Comparison of ENCODE assay signal across 1 cellular context in the genomic region with DNA sequence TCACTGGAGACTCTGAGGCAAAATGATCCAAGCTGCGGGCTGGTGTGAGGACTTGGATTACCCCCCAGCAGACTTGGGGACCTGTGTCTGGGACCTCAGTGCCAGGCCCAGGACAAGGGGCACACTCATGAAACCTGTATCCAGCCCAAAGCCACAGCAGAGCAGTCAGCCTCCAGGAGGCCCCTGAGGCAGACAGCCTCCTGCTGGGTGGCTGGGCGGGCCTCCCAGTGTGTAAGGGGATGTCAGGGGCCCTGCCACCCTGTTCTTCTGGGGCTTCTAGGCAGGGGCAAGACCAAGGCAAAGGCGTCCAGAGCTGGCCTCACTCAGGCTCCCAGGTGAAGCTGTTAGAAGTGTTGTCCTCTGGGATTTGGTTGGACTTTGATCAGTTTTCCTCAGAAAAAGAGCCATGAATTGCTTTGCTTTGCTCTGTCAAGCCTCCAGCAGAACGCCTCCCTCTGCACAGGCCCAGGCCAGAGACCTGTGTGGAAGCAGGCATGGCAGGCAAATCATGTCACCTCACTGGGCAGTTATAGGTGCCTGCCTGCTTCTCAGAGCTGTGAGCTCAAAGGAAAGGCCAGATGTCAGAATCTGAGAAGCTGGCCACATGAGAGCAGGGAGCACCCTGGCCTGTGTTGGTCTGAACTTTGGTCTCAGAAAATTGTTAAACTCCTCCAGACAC.
TF ChIP-seq lines count a peak whose summit lies in the region.

No MANE protein-coding gene starts in this region.

TF ChIP-seq in WTC11, 78 proteins besides CTCF, POLR2A, EP300 and RAD21 (continued from another document):
- no peak for TF ChIP-seq PRDM15 (CRISPR knock-in tag; IDR thresholded peaks at IDR 0.05)
- TF ChIP-seq SOX15 (CRISPR knock-in tag; IDR thresholded peaks at IDR 0.05): no peak
- no peak for TF ChIP-seq FOXJ3 (CRISPR knock-in tag; IDR thresholded peaks at IDR 0.05; ENCODE audit: borderline replicate concordance)
- no peak for TF ChIP-seq ZNF416 (CRISPR knock-in tag; IDR thresholded peaks at IDR 0.05)
- TF ChIP-seq ZNF219 (CRISPR knock-in tag; IDR thresholded peaks at IDR 0.05; ENCODE audit: borderline replicate concordance): no peak
- no peak for TF ChIP-seq ESRRA (CRISPR knock-in tag; IDR thresholded peaks at IDR 0.05; ENCODE audit: borderline replicate concordance)
- TF ChIP-seq, protein P1, sequence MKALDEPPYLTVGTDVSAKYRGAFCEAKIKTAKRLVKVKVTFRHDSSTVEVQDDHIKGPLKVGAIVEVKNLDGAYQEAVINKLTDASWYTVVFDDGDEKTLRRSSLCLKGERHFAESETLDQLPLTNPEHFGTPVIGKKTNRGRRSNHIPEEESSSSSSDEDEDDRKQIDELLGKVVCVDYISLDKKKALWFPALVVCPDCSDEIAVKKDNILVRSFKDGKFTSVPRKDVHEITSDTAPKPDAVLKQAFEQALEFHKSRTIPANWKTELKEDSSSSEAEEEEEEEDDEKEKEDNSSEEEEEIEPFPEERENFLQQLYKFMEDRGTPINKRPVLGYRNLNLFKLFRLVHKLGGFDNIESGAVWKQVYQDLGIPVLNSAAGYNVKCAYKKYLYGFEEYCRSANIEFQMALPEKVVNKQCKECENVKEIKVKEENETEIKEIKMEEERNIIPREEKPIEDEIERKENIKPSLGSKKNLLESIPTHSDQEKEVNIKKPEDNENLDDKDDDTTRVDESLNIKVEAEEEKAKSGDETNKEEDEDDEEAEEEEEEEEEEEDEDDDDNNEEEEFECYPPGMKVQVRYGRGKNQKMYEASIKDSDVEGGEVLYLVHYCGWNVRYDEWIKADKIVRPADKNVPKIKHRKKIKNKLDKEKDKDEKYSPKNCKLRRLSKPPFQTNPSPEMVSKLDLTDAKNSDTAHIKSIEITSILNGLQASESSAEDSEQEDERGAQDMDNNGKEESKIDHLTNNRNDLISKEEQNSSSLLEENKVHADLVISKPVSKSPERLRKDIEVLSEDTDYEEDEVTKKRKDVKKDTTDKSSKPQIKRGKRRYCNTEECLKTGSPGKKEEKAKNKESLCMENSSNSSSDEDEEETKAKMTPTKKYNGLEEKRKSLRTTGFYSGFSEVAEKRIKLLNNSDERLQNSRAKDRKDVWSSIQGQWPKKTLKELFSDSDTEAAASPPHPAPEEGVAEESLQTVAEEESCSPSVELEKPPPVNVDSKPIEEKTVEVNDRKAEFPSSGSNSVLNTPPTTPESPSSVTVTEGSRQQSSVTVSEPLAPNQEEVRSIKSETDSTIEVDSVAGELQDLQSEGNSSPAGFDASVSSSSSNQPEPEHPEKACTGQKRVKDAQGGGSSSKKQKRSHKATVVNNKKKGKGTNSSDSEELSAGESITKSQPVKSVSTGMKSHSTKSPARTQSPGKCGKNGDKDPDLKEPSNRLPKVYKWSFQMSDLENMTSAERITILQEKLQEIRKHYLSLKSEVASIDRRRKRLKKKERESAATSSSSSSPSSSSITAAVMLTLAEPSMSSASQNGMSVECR (CRISPR knock-in tag; IDR thresholded peaks at IDR 0.05; ENCODE audit: borderline replicate concordance): no peak
- TF ChIP-seq, protein P2, sequence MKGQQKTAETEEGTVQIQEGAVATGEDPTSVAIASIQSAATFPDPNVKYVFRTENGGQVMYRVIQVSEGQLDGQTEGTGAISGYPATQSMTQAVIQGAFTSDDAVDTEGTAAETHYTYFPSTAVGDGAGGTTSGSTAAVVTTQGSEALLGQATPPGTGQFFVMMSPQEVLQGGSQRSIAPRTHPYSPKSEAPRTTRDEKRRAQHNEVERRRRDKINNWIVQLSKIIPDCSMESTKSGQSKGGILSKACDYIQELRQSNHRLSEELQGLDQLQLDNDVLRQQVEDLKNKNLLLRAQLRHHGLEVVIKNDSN (CRISPR knock-in tag; IDR thresholded peaks at IDR 0.05): no peak
- TF ChIP-seq ERG (CRISPR knock-in tag; IDR thresholded peaks at IDR 0.05): no peak
- no peak for TF ChIP-seq AFF4 (CRISPR knock-in tag; IDR thresholded peaks at IDR 0.05; ENCODE audit: borderline replicate concordance)
- TF ChIP-seq SP1 (CRISPR knock-in tag; conservative IDR thresholded peaks at IDR 0.05): no peak
- TF ChIP-seq, protein P3, sequence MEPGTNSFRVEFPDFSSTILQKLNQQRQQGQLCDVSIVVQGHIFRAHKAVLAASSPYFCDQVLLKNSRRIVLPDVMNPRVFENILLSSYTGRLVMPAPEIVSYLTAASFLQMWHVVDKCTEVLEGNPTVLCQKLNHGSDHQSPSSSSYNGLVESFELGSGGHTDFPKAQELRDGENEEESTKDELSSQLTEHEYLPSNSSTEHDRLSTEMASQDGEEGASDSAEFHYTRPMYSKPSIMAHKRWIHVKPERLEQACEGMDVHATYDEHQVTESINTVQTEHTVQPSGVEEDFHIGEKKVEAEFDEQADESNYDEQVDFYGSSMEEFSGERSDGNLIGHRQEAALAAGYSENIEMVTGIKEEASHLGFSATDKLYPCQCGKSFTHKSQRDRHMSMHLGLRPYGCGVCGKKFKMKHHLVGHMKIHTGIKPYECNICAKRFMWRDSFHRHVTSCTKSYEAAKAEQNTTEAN (CRISPR knock-in tag; IDR thresholded peaks at IDR 0.05): no peak
- TF ChIP-seq, protein P4, sequence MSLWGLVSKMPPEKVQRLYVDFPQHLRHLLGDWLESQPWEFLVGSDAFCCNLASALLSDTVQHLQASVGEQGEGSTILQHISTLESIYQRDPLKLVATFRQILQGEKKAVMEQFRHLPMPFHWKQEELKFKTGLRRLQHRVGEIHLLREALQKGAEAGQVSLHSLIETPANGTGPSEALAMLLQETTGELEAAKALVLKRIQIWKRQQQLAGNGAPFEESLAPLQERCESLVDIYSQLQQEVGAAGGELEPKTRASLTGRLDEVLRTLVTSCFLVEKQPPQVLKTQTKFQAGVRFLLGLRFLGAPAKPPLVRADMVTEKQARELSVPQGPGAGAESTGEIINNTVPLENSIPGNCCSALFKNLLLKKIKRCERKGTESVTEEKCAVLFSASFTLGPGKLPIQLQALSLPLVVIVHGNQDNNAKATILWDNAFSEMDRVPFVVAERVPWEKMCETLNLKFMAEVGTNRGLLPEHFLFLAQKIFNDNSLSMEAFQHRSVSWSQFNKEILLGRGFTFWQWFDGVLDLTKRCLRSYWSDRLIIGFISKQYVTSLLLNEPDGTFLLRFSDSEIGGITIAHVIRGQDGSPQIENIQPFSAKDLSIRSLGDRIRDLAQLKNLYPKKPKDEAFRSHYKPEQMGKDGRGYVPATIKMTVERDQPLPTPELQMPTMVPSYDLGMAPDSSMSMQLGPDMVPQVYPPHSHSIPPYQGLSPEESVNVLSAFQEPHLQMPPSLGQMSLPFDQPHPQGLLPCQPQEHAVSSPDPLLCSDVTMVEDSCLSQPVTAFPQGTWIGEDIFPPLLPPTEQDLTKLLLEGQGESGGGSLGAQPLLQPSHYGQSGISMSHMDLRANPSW (CRISPR knock-in tag; conservative IDR thresholded peaks at IDR 0.05; ENCODE audit: low read depth): no peak
